1 cellular context compared by ENCODE assay signal in the genomic region with DNA sequence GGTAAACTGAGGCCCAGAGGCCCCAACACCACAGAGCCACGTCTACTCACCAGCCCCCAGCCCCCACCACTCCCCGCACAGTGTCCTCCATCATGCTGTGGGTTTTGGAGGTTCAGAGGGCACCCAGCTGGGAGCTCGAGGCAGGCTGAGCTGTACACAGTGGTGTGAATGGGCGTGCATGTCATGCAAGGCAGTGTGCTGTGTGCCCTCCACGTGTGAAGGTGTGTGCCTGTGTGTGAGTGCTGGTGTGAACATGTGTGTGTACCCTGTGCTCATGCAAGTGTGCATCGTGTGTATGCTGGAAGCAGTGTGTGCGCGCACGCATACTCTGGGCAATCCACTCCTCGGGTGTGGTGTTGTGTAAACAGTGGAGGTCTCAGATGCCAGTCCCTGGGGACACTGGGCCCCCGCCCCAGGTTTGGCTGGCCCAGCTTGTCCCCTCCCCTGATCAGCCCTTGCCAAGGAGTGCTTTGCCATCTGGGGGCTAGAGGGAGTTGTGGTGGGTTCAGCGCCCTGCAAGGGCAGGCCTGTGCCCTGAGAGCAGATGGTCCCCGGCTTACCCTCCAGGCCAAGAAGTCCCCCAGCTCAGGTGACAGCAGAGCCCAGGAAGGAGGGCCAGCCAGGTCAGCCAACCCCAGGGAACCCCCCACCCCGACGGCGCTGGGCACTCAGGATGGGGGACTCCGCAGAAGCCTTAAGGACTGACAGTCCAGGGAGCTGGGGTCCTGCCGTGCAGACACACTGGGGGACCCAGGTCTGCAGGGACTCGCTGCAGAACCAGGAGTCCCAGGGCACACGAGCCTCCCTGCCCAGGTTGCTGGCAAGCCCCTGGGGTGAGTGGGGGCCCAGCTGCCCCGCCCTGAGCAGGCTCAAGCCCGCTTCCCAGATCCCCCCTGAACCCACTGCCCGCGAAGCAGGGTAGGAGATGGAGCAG.
TF ChIP-seq lines count a peak whose summit lies in the region.

No MANE protein-coding gene starts in this region.

TF ChIP-seq in H1, 55 proteins besides CTCF, POLR2A, EP300 and RAD21:
- no peak for TF ChIP-seq ZNF274 (IDR thresholded peaks at IDR 0.05; ENCODE audit: borderline replicate concordance, extremely low read depth, low read length)
- no peak for TF ChIP-seq YY1 (IDR thresholded peaks at IDR 0.05; ENCODE audit: low read depth, low read length)
- no peak for TF ChIP-seq RXRA (IDR thresholded peaks at IDR 0.05; ENCODE audit: insufficient read depth, low read depth, low read length)
- TF ChIP-seq, protein P1, sequence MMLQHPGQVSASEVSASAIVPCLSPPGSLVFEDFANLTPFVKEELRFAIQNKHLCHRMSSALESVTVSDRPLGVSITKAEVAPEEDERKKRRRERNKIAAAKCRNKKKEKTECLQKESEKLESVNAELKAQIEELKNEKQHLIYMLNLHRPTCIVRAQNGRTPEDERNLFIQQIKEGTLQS (IDR thresholded peaks at IDR 0.05; ENCODE audit: insufficient read depth, low read depth, low read length), result no peak
- no peak for TF ChIP-seq TAF1 (IDR thresholded peaks at IDR 0.05; ENCODE audit: low read depth, low read length)
- no peak for TF ChIP-seq BACH1 (IDR thresholded peaks at IDR 0.05; ENCODE audit: low read length)
- TF ChIP-seq SAP30 (IDR thresholded peaks at IDR 0.05; ENCODE audit: insufficient read depth, insufficient replicate concordance, low read length), result no peak
- TF ChIP-seq POLR2AphosphoS5 (IDR thresholded peaks at IDR 0.05; ENCODE audit: low read depth, low read length), result no peak
- TF ChIP-seq CBX5 (IDR thresholded peaks at IDR 0.05; ENCODE audit: low read depth, low read length), result no peak
- no peak for TF ChIP-seq SP2 (IDR thresholded peaks at IDR 0.05; ENCODE audit: low read length)
- no peak for TF ChIP-seq FOSL1 (IDR thresholded peaks at IDR 0.05; ENCODE audit: insufficient read depth, low read depth, low read length)
- no peak for TF ChIP-seq RBBP5 (IDR thresholded peaks at IDR 0.05; ENCODE audit: borderline replicate concordance, low read depth, low read length)
- no peak for TF ChIP-seq SIX5 (IDR thresholded peaks at IDR 0.05; ENCODE audit: low read depth, low read length)
- TF ChIP-seq EGR1 (IDR thresholded peaks at IDR 0.05; ENCODE audit: borderline replicate concordance, low read depth, low read length), result no peak
- TF ChIP-seq CEBPB (IDR thresholded peaks at IDR 0.05; ENCODE audit: low read depth, low read length), result no peak
- no peak for TF ChIP-seq GTF2F1 (IDR thresholded peaks at IDR 0.05; ENCODE audit: borderline replicate concordance, low read depth, low read length)
- TF ChIP-seq NRF1 (IDR thresholded peaks at IDR 0.05; ENCODE audit: low read depth, low read length), result no peak
- no peak for TF ChIP-seq KDM1A (IDR thresholded peaks at IDR 0.05; ENCODE audit: borderline replicate concordance, low read length)
- no peak for TF ChIP-seq TAF7 (optimal IDR thresholded peaks at IDR 0.05; ENCODE audit: borderline replicate concordance, low read depth, low read length)
